In the genomic region with DNA sequence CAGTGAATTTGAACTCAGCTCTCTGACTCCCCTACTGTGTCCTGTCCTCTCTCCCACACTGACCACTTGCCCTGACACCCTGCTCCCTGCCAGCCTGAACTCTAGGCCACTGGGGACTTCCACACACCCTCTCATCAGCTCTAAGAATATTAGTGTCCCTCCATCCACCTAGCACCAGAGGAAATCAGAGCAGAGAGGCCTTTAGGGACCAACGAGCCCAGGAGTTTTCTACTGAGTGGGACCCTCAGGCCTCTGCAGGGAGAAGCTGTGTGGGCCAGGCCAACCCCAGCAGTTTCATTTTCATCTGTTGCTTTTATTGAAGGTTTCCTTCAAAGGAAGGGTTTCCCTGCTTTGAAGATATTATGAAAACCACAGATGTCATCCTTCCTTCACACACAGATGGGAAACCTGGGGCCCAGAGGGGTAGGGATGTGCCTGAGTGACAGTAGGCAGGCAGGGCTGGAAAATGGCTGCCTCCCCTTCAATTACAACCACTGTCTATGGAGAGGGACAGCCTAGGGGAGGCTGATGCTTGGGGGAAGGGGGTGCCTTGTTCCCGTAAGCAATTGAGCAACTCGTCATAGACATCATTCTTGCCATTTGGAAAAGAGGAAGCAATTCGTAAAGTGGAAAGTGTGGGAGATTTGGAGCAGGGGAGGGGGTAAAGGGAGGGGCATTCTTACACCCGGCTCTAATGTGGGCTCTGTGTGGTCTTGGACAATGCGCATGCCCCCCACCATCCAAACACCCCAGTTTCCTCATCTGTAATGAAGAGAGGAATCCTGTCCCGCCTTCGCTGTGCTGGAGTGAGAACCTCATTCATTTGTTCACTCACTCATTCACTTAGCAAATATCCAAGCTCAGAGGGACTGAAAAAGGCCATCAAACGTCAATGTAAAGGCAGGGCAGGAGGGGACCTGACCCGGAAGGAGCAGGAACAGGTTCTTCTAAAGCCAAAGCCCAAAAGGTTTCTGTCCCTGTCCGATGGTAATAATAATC, we compare ENCODE assay signal across 2 cellular contexts.
TF ChIP-seq lines count a peak whose summit lies in the region.

No MANE protein-coding gene starts in this region.

TF ChIP-seq in HEK293, 187 proteins besides CTCF, POLR2A, EP300 and RAD21:
- TF ChIP-seq ZNF660 (tag by site-specific recombination; IDR thresholded peaks at IDR 0.05) (no peak), ZNF211 (tag by site-specific recombination; IDR thresholded peaks at IDR 0.05; ENCODE audit: low read depth) (no peak), ZNF24 (tag by site-specific recombination; IDR thresholded peaks at IDR 0.05) (0 out of 2 replicates have a peak, but pooled peaks have one; percentile 45)
- TF ChIP-seq, protein P1, sequence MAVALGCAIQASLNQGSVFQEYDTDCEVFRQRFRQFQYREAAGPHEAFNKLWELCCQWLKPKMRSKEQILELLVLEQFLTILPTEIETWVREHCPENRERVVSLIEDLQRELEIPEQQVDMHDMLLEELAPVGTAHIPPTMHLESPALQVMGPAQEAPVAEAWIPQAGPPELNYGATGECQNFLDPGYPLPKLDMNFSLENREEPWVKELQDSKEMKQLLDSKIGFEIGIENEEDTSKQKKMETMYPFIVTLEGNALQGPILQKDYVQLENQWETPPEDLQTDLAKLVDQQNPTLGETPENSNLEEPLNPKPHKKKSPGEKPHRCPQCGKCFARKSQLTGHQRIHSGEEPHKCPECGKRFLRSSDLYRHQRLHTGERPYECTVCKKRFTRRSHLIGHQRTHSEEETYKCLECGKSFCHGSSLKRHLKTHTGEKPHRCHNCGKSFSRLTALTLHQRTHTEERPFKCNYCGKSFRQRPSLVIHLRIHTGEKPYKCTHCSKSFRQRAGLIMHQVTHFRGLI (tag by site-specific recombination; IDR thresholded peaks at IDR 0.05) = no peak

TF ChIP-seq in H1, 55 proteins besides CTCF, POLR2A, EP300 and RAD21:
- TF ChIP-seq CHD2 (IDR thresholded peaks at IDR 0.05; ENCODE audit: low read length) (no peak), YY1 (IDR thresholded peaks at IDR 0.05; ENCODE audit: low read depth, low read length) (0 out of 2 replicates have a peak, but pooled peaks have one; percentile 10)
